8 cellular contexts compared by ENCODE assay signal in the genomic region with DNA sequence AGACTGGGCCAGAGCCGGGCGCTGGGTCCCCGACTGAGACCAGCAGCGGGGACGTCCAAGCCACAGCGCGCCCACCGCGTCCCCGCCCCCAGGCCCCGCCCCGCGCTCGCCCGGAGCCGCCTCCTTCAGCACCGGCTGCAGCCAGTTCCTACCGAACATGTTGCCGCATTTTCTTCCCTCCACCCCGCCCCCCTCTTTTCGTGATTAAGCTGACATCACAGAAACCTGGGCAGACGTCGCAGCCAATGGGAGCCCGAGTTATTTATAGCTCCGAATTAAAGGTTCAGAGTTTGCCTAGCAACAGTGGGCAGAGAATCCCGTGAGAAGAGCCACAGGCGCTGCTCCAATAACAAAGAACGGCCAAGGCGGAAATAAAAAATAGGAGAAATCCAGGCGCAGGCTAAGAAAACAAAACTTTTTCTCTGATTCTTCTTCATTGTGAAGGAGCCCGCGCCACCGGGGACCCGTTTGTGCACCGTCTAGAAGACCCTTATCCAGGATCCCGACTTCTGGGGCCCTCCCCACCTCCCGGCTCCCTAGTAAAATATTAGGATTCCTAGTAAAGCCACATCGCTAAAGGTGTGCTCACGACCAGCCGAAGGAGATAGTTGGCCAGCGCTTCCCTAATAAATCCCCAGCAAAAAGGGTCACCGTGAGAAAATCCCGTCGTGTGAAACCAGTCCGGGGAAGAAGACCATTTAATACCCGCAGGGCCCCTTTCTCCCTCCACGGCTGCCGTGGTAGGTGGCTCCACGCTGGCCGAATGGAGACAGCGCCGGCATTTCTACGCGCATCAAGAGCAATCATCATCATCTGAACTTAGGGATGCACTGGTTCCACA.
A peak's percentile ranks its signal among the peaks of the same experiment; 100 is the strongest.
DNase-seq lines count a peak whose midpoint lies in the region; ATAC-seq and TF ChIP-seq lines count a peak whose summit lies in the region.

No MANE protein-coding gene starts in this region.

- H3K27ac ChIP-seq in HUES6 (ENCODE audit: low read depth, low read length) = peak overlapping the region; percentile 97
- peak overlapping the region; percentile 53 for H3K27ac ChIP-seq in effector memory CD4-positive, alpha-beta T cell (ENCODE audit: insufficient read depth, low read length, poor library complexity, severe bottlenecking)
- H3K27ac ChIP-seq in lower lobe of right lung = peak overlapping the region; percentile 94

- peak overlapping the region; percentile 92 for H3K9ac ChIP-seq in HUES6 (ENCODE audit: low read length)

- DNase-seq in AML-193 (lab: John Stamatoyannopoulos, UW) = peak; percentile 95 to 98
- DNase-seq in NOMO-1 treated with dmso at 0.1 percent for 144 hours (lab: John Stamatoyannopoulos, UW; ENCODE audit: unreplicated experiment) = peak; percentile 92
- DNase-seq in activated CD8-positive, alpha-beta memory T cell treated with anti-CD3 and anti-CD28 coated beads, Interleukin-2, amount 10 ng/mL, durations not matched to agents 7 days and 5 days = peak; percentile 93
- peak; percentile 80 to 89 (median 84) for DNase-seq in effector memory CD4-positive, alpha-beta T cell
- peak; percentile 95 for DNase-seq in lower lobe of right lung
- peak; percentile 80 to 88 for DNase-seq in stimulated activated CD4-positive, alpha-beta T cell treated with anti-CD3 and anti-CD28 coated beads, Interleukin-4, amount 100 ng/mL, for 4 hours

- ATAC-seq in GM19438 (IDR thresholded peaks at IDR 0.05; ENCODE audit: low read depth, unreplicated experiment) (peak; percentile 50), lower lobe of right lung (peak; percentile 78 to 91)
- peak; percentile 90 for ATAC-seq in activated CD8-positive, alpha-beta memory T cell treated with anti-CD3 and anti-CD28 coated beads, Interleukin-2, amount 10 ng/mL, durations not matched to agents 7 days and 5 days

- H3K4me3 Mint-ChIP-seq in activated CD8-positive, alpha-beta memory T cell treated with anti-CD3 and anti-CD28 coated beads, Interleukin-2, amount 10 ng/mL, durations not matched to agents 7 days and 5 days = peak overlapping the region; percentile 73

- H3K4me3 ChIP-seq in HUES6 (ENCODE audit: low read depth, low read length) = peak overlapping the region; percentile 90
- peak overlapping the region; percentile 62 for H3K4me3 ChIP-seq in effector memory CD4-positive, alpha-beta T cell (ENCODE audit: insufficient read depth, low read depth, low read length, poor library complexity, severe bottlenecking)
- peak overlapping the region; percentile 81 for H3K4me3 ChIP-seq in lower lobe of right lung

- no peaks in the 10 kb centered on the region for H3K9me3 Mint-ChIP-seq in activated CD8-positive, alpha-beta memory T cell treated with anti-CD3 and anti-CD28 coated beads, Interleukin-2, amount 10 ng/mL, durations not matched to agents 7 days and 5 days (ENCODE audit: low read depth)

- peaks cover 36% of the 10 kb centered on the region for H3K27me3 Mint-ChIP-seq in activated CD8-positive, alpha-beta memory T cell treated with anti-CD3 and anti-CD28 coated beads, Interleukin-2, amount 10 ng/mL, durations not matched to agents 7 days and 5 days

- peak overlapping the region; percentile 44 for H3K27ac Mint-ChIP-seq in activated CD8-positive, alpha-beta memory T cell treated with anti-CD3 and anti-CD28 coated beads, Interleukin-2, amount 10 ng/mL, durations not matched to agents 7 days and 5 days

- CTCF ChIA-PET in activated CD8-positive, alpha-beta memory T cell treated with anti-CD3 and anti-CD28 coated beads, Interleukin-2, amount 10 ng/mL, durations not matched to agents 7 days and 5 days (lab: Charles Lee) = interaction anchor here (0.9 to 4.8 kb wide), 7 partner anchors 26 to 555 kb away, joined by 3 to 25 read pairs (median 3); partner anchors contain the start of genes CCDC122 and LACC1

- peaks cover 15% of the 10 kb centered on the region for H3K4me1 Mint-ChIP-seq in activated CD8-positive, alpha-beta memory T cell treated with anti-CD3 and anti-CD28 coated beads, Interleukin-2, amount 10 ng/mL, durations not matched to agents 7 days and 5 days

- H3K27me3 ChIP-seq in HUES6 (ENCODE audit: control insufficient read depth, insufficient read depth, low read length) (no peaks in the 10 kb centered on the region), lower lobe of right lung (ENCODE audit: low read depth) (no peaks in the 10 kb centered on the region)
- peaks cover 10% of the 10 kb centered on the region for H3K27me3 ChIP-seq in effector memory CD4-positive, alpha-beta T cell (replicated peaks; ENCODE audit: control insufficient read depth, insufficient read depth, low read length, poor library complexity, severe bottlenecking)

- H3K9me3 ChIP-seq in HUES6 (ENCODE audit: control insufficient read depth, insufficient read depth, low read depth, low read length) (no peaks in the 10 kb centered on the region), lower lobe of right lung (no peaks in the 10 kb centered on the region)
- no peaks in the 10 kb centered on the region for H3K9me3 ChIP-seq in effector memory CD4-positive, alpha-beta T cell (ENCODE audit: control insufficient read depth, low read length)

- TF ChIP-seq CTCF in lower lobe of right lung (IDR thresholded peaks at IDR 0.05) = no peak

- intact Hi-C loops in lower lobe of right lung (cut with DNase I) = loop anchor here (5.0 to 10.0 kb wide), 2 partner anchors 201 to 383 kb away; no protein-coding TSS in a partner anchor

- H3K36me3 ChIP-seq in HUES6 (ENCODE audit: control insufficient read depth, insufficient read depth, low read length) = peaks cover 23% of the 10 kb centered on the region
- no peaks in the 10 kb centered on the region for H3K36me3 ChIP-seq in effector memory CD4-positive, alpha-beta T cell (ENCODE audit: control insufficient read depth, insufficient read depth, low read length)
- H3K36me3 ChIP-seq in lower lobe of right lung = peaks cover 25% of the 10 kb centered on the region

- H3K4me1 ChIP-seq in HUES6 (ENCODE audit: control insufficient read depth, insufficient read depth, low read length) (peaks cover 22% of the 10 kb centered on the region), lower lobe of right lung (peaks cover 25% of the 10 kb centered on the region)
- peaks cover 18% of the 10 kb centered on the region for H3K4me1 ChIP-seq in effector memory CD4-positive, alpha-beta T cell (ENCODE audit: control insufficient read depth, insufficient read depth, low read length, poor library complexity, severe bottlenecking)

- no peaks in the 10 kb centered on the region for H3K36me3 Mint-ChIP-seq in activated CD8-positive, alpha-beta memory T cell treated with anti-CD3 and anti-CD28 coated beads, Interleukin-2, amount 10 ng/mL, durations not matched to agents 7 days and 5 days

Comparison
In these comparisons a context has a peak if more than half of its experiments do, and no peak if none do; other contexts are left out.
1. Peak in every context shown above with its lines: DNase-seq, ATAC-seq, H3K4me3 ChIP-seq and H3K27ac ChIP-seq.